1 cellular context compared by ENCODE assay signal in the genomic region with DNA sequence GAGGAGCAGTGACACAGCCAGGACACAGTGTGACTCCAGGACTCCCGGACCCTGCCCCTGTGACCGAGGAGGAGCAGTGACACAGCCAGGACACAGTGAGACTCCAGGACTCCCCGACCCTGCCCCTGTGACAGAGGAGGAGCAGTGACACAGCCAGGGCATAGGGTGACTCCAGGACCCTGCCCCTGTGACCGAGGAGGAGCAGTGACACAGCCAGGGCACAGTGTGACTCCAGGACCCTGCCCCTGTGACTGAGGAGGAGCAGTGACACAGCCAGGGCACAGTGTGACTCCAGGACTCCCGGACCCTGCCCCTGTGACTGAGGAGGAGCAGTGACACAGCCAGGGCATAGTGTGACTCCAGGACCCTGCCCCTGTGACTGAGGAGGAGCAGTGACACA. TPM values are rescaled to one million over a fixed set of nuclear protein-coding genes. Genes with fewer than 3 reads are reported as not detected.
"Had no signal": no experiment of that assay in that cellular context is flagged by ENCODE, and none has a peak within 500 bp of the region (broad histone marks: within the 10 kb centered on the region; RNA-seq: fewer than 3 reads in every experiment).

No MANE protein-coding gene starts in this region.

RNA-seq across cellular contexts. Expression of a gene that starts 12.7 kb away (rescaled TPM):
- total RNA-seq: HT-29 had no signal
